In genomic region chr1:91478693-91479234, GRCh38 we compare ENCODE assay signal across 27 cellular contexts. TPM values are rescaled to one million over a fixed set of nuclear protein-coding genes. Genes with fewer than 3 reads are reported as not detected.
A peak's percentile ranks its signal among the peaks of the same experiment; 100 is the strongest.
DNase-seq lines count a peak whose midpoint lies in the region; ATAC-seq, FAIRE-seq and TF ChIP-seq lines count a peak whose summit lies in the region.
"Had no signal": no experiment of that assay in that cellular context is flagged by ENCODE, and none has a peak within 500 bp of the region (broad histone marks: within the 10 kb centered on the region; RNA-seq: fewer than 3 reads in every experiment).

No MANE protein-coding gene starts in this region.

- TF ChIP-seq EP300 in HepG2 (IDR thresholded peaks at IDR 0.05; ENCODE audit: low read depth in 2 of 2, low read length in 2 of 2) (no peak), HepG2 (CRISPR knock-in tag; IDR thresholded peaks at IDR 0.05; ENCODE audit: borderline replicate concordance) (no peak)

- H3K27me3 Mint-ChIP-seq in astrocyte (ENCODE audit: low read depth, unreplicated experiment) = no peaks in the 10 kb centered on the region

- TF ChIP-seq POLR2A in HepG2 (IDR thresholded peaks at IDR 0.05; ENCODE audit: insufficient read depth in 1 of 2, low read depth in 2 of 2, low read length in 2 of 2) (no peak), right lobe of liver (IDR thresholded peaks at IDR 0.05) (no peak)

- H3K79me2 ChIP-seq in HepG2 (ENCODE audit: insufficient read depth, low read length) (no peaks in the 10 kb centered on the region), astrocyte (ENCODE audit: insufficient read depth, low read length) (no peaks in the 10 kb centered on the region), fibroblast of lung (ENCODE audit: control insufficient read depth, insufficient read depth, low read length) (no peaks in the 10 kb centered on the region)

- H3K4me3 Mint-ChIP-seq in astrocyte (ENCODE audit: unreplicated experiment) = no peak overlapping the region
- H3K4me3 Mint-ChIP-seq: CD4-positive, alpha-beta memory T cell had no signal

- H4K20me1 ChIP-seq in HepG2 (ENCODE audit: insufficient read depth, low read length) = no peaks in the 10 kb centered on the region
- H4K20me1 ChIP-seq in astrocyte (ENCODE audit: insufficient read depth, low read length) = no peaks in the 10 kb centered on the region
- no peaks in the 10 kb centered on the region for H4K20me1 ChIP-seq in fibroblast of lung (ENCODE audit: control insufficient read depth, extremely low read depth, insufficient read depth, low read length)
- H4K20me1 ChIP-seq: BLaER1 treated with 17β-estradiol and CSF1 and Interleukin-3, amounts not matched to agents 10 nM and 100 nM had no signal

- H3K4me3 ChIP-seq in HepG2 (replicated peaks in 1 of 3; ENCODE audit: insufficient read depth in 1 of 3, low read depth in 2 of 3, low read length in 3 of 3) (no peak overlapping the region), right lobe of liver (no peak overlapping the region), astrocyte (ENCODE audit: insufficient read depth, low read depth, low read length) (no peak overlapping the region), fibroblast of lung (replicated peaks in 1 of 4; ENCODE audit: control extremely low read depth in 1 of 4, insufficient read depth in 1 of 4, low read depth in 3 of 4, low read length in 4 of 4) (no peak overlapping the region)
- H3K4me3 ChIP-seq: BLaER1 treated with 17β-estradiol and CSF1 and Interleukin-3, amounts not matched to agents 10 nM and 100 nM; PC-9; SJSA1 had no signal

- FAIRE-seq in HepG2 (lab: Jason Lieb, UNC) (no peak), astrocyte (lab: Jason Lieb, UNC) (no peak)
- FAIRE-seq: GM12892, GM19239, HTR-8/SVneo had no signal

- POLR2A ChIA-PET in HepG2 (lab: Yijun Ruan, JAX) = no interaction called here

- CTCF ChIA-PET in HepG2 (lab: Yijun Ruan, JAX; ENCODE audit: low intra/inter-chr PET ratio, low total read pairs) = no interaction called here

- H3K9me3 Mint-ChIP-seq in astrocyte (ENCODE audit: unreplicated experiment) = no peaks in the 10 kb centered on the region

- ATAC-seq in HepG2 = no peak
- ATAC-seq in right lobe of liver = no peak
- no peak for ATAC-seq in GM21576 (IDR thresholded peaks at IDR 0.05; ENCODE audit: unreplicated experiment)
- ATAC-seq: HCT116 had no signal

- intact Hi-C loops in HepG2 (cut with micrococcal nuclease; ENCODE audit: unreplicated experiment) = no loop called here
- intact Hi-C loops in right lobe of liver (cut with DNase I) = no loop called here

- H3K4me2 ChIP-seq in HepG2 (ENCODE audit: low read depth, low read length) (no peak overlapping the region), astrocyte (ENCODE audit: low read length) (no peak overlapping the region), fibroblast of lung (ENCODE audit: extremely low read depth, insufficient read depth, low read length) (no peak overlapping the region)
- H3K4me2 ChIP-seq: BLaER1 treated with 17β-estradiol and CSF1 and Interleukin-3, amounts not matched to agents 10 nM and 100 nM; PC-9 had no signal

- no peak for DNase-seq in HepG2 (ENCODE audit: low spot score)
- no peak for DNase-seq in right lobe of liver
- peak; percentile 2 for DNase-seq in astrocyte (ENCODE audit: low read depth)
- DNase-seq in fibroblast of lung (ENCODE audit: low read depth in 2 of 2) = peak; percentile 3 to 10
- no peak for DNase-seq in HK-2 (ENCODE audit: unreplicated experiment)
- no peak for DNase-seq in epidermal melanocyte (ENCODE audit: insufficient read length, low spot score)
- DNase-seq: Caco-2; CD4-positive, alpha-beta memory T cell; DMS79 treated with DMSO at 0.1 percent for 48 hours; KG1; NCI-H1048; NCI-H1417 treated with DMSO at 0.1 percent for 48 hours; NCI-H187 treated with DMSO at 0.1 percent for 48 hours; NCI-H2171 treated with DMSO at 0.1 percent for 48 hours; NCI-H345; NCI-H510A treated with DMSO at 0.1 percent for 48 hours; NK-92 treated with Interleukin-12 subunit alpha and Interleukin-12 subunit beta, amount 100 ng/mL, for 24 hours; PC-9; Right ventricle myocardium superior; RPMI8226 had no signal

- H3K27ac Mint-ChIP-seq in astrocyte (ENCODE audit: unreplicated experiment) = no peak overlapping the region
- H3K27ac Mint-ChIP-seq: CD4-positive, alpha-beta memory T cell had no signal

- H3K27ac ChIP-seq in HepG2 (ENCODE audit: extremely low read length, insufficient read depth, low read length) (no peak overlapping the region), right lobe of liver (no peak overlapping the region), astrocyte (ENCODE audit: low read depth, low read length) (no peak overlapping the region), fibroblast of lung (ENCODE audit: insufficient read depth, low read length) (no peak overlapping the region)
- H3K27ac ChIP-seq: BLaER1 treated with 17β-estradiol and CSF1 and Interleukin-3, amounts not matched to agents 10 nM and 100 nM; PC-9; SJSA1 had no signal

- no peak for TF ChIP-seq RAD21 in HepG2 (CRISPR knock-in tag; IDR thresholded peaks at IDR 0.05)

- H3K9ac ChIP-seq in HepG2 (ENCODE audit: insufficient read depth, low read depth, low read length) (no peak overlapping the region), astrocyte (ENCODE audit: low read length) (no peak overlapping the region), fibroblast of lung (ENCODE audit: insufficient read depth, low read length) (no peak overlapping the region)
- H3K9ac ChIP-seq: BLaER1 treated with 17β-estradiol and CSF1 and Interleukin-3, amounts not matched to agents 10 nM and 100 nM had no signal

- no peak overlapping the region for H2AFZ ChIP-seq in HepG2 (ENCODE audit: low read length)
- H2AFZ ChIP-seq in astrocyte (ENCODE audit: low read depth, low read length) = no peak overlapping the region
- no peak overlapping the region for H2AFZ ChIP-seq in fibroblast of lung (ENCODE audit: low read length)
- H2AFZ ChIP-seq: PC-9 had no signal

- WGBS in HepG2 (ENCODE audit: low lambda C conversion rate) = 60% methylated on average over 2 of the region's 2 CpGs
- whole genome bisulfite sequencing in right lobe of liver (ENCODE audit: insufficient coverage, low coverage, low lambda C conversion rate, missing lambda C conversion rate) = 83% methylated on average over 1 of the region's 2 CpGs

- H3K4me1 ChIP-seq in HepG2 (ENCODE audit: insufficient read depth, low read length) (no peaks in the 10 kb centered on the region), right lobe of liver (no peaks in the 10 kb centered on the region), astrocyte (ENCODE audit: insufficient read depth, low read length) (no peaks in the 10 kb centered on the region), fibroblast of lung (ENCODE audit: control insufficient read depth, extremely low read depth, insufficient read depth, low read length) (no peaks in the 10 kb centered on the region)
- H3K4me1 ChIP-seq: BLaER1 treated with 17β-estradiol and CSF1 and Interleukin-3, amounts not matched to agents 10 nM and 100 nM; Caco-2; SJSA1 had no signal

- H3K36me3 ChIP-seq in HepG2 (replicated peaks in 1 of 2; ENCODE audit: control insufficient read depth in 1 of 2, insufficient read depth in 2 of 2, low read length in 2 of 2) (no peaks in the 10 kb centered on the region), right lobe of liver (no peaks in the 10 kb centered on the region), astrocyte (ENCODE audit: insufficient read depth, low read length) (no peaks in the 10 kb centered on the region), fibroblast of lung (ENCODE audit: control insufficient read depth, insufficient read depth, low read length) (no peaks in the 10 kb centered on the region)
- H3K36me3 ChIP-seq: BLaER1 treated with 17β-estradiol and CSF1 and Interleukin-3, amounts not matched to agents 10 nM and 100 nM; SJSA1 had no signal

- H3K27me3 ChIP-seq in HepG2 (ENCODE audit: control insufficient read depth in 1 of 2, insufficient read depth in 2 of 2, low read length in 2 of 2) = no peaks in the 10 kb centered on the region; a peak in 1 of 5 replicates
- H3K27me3 ChIP-seq in right lobe of liver = no peaks in the 10 kb centered on the region
- no peaks in the 10 kb centered on the region for H3K27me3 ChIP-seq in astrocyte (ENCODE audit: insufficient read depth, low read length)
- H3K27me3 ChIP-seq in fibroblast of lung (ENCODE audit: control insufficient read depth, insufficient read depth, low read length) = peaks cover 4% of the 10 kb centered on the region
- H3K27me3 ChIP-seq: BLaER1 treated with 17β-estradiol and CSF1 and Interleukin-3, amounts not matched to agents 10 nM and 100 nM; SJSA1 had no signal

- H3K9me3 ChIP-seq in HepG2 (ENCODE audit: low read length) (no peaks in the 10 kb centered on the region), right lobe of liver (no peaks in the 10 kb centered on the region), astrocyte (ENCODE audit: insufficient read depth, low read depth, low read length) (no peaks in the 10 kb centered on the region), fibroblast of lung (ENCODE audit: control insufficient read depth, insufficient read depth, low read depth, low read length) (no peaks in the 10 kb centered on the region)
- H3K9me3 ChIP-seq: Caco-2, SJSA1 had no signal

- no TSS peak for BruUV-seq in HepG2 (replicated peaks; lab: Mats Ljungman, UMichigan)

- TF ChIP-seq CTCF in HepG2 (CRISPR knock-in tag; IDR thresholded peaks at IDR 0.05) (no peak), right lobe of liver (IDR thresholded peaks at IDR 0.05) (no peak), astrocyte (IDR thresholded peaks at IDR 0.05; ENCODE audit: insufficient read depth, low read depth, low read length) (no peak), fibroblast of lung (conservative IDR thresholded peaks at IDR 0.05 in 1 of 2, IDR thresholded peaks at IDR 0.05 in 1 of 2; ENCODE audit: low read depth in 1 of 2, low read length in 2 of 2) (no peak)

- no peaks in the 10 kb centered on the region for H3K4me1 Mint-ChIP-seq in astrocyte (ENCODE audit: low read depth, unreplicated experiment)
- H3K4me1 Mint-ChIP-seq: CD4-positive, alpha-beta memory T cell had no signal

- in situ Hi-C loops in HepG2 (cut with HindIII; ENCODE audit: extremely low pct_ligation_motif_present, low pct_unique_long_range_greater_than_20kb) = no loop called here

- H3K36me3 Mint-ChIP-seq in astrocyte (ENCODE audit: low read depth, unreplicated experiment) = no peaks in the 10 kb centered on the region
- H3K36me3 Mint-ChIP-seq: CD4-positive, alpha-beta memory T cell had no signal

RNA-seq across cellular contexts. Expression of gene CDC7, which starts 21.9 kb away (rescaled TPM):
- 12.6 and 19.2 TPM in 2 replicates for total RNA-seq in HepG2 (2016; rRNA removed; fragmentation: Illumina TruSeq; extraction: Trizol)
- 8.9 and 13.3 TPM in 2 replicates for total RNA-seq in HepG2 (2016; cell fraction: cytosol; rRNA removed; fragmentation: Illumina TruSeq; extraction: Trizol; ENCODE audit: low read depth)
- 12.7 and 17.3 TPM in 2 replicates for total RNA-seq in HepG2 (2016; cell fraction: insoluble cytoplasmic fraction; rRNA removed; fragmentation: Illumina TruSeq; extraction: Trizol)
- 5.8 and 8.1 TPM in 2 replicates for total RNA-seq in HepG2 (2016; cell fraction: membrane; rRNA removed; fragmentation: Illumina TruSeq; extraction: Trizol)
- 12.3 and 15.6 TPM in 2 replicates for total RNA-seq in HepG2 (2016; cell fraction: nucleus; rRNA removed; fragmentation: Illumina TruSeq; extraction: Trizol)
- polyA plus RNA-seq in HepG2 (2011; rRNA removed) = 2.3 and 2.5 TPM in 2 replicates
- 1.0 and 1.2 TPM in 2 replicates for polyA plus RNA-seq in HepG2 (2011; cell fraction: cytosol; rRNA removed)
- polyA plus RNA-seq in HepG2 (2011; cell fraction: nucleus; rRNA removed) = 7.1 and 10.3 TPM in 2 replicates
- polyA plus RNA-seq in HepG2 (2012) = 2.8 and 3.6 TPM in 2 replicates
- 0.80 and 0.94 TPM in 2 replicates for polyA plus RNA-seq in HepG2 (2016; cell fraction: cytosol; fragmentation: Illumina TruSeq; extraction: Trizol; ENCODE audit: low read depth)
- polyA plus RNA-seq in HepG2 (2016; cell fraction: insoluble cytoplasmic fraction; fragmentation: Illumina TruSeq; extraction: Trizol; ENCODE audit: low read depth) = 12.3 and 12.4 TPM in 2 replicates
- polyA plus RNA-seq in HepG2 (2016; cell fraction: membrane; fragmentation: Illumina TruSeq; extraction: Trizol; ENCODE audit: low read depth) = 1.9 and 2.0 TPM in 2 replicates
- polyA plus RNA-seq in HepG2 (2016; cell fraction: nucleus; fragmentation: Illumina TruSeq; extraction: Trizol; ENCODE audit: insufficient read depth, low read depth) = 26.6 and 27.9 TPM in 2 replicates
- 2.2 and 24.5 TPM in 2 replicates for polyA minus RNA-seq in HepG2 (2011; rRNA and poly(A)+ RNA removed; ENCODE audit: low replicate concordance)
- polyA minus RNA-seq in HepG2 (2011; cell fraction: cytosol; rRNA and poly(A)+ RNA removed) = 4.2 and 5.4 TPM in 2 replicates
- 29.9 and 30.3 TPM in 2 replicates for polyA minus RNA-seq in HepG2 (2011; cell fraction: nucleus; rRNA and poly(A)+ RNA removed)
- total RNA-seq in right lobe of liver = 1 to 10 TPM in 3 of 6 experiments, under 1 TPM in 3; 0.24 to 2.2 (median 0.92) TPM
- total RNA-seq in astrocyte = 3.3 and 4.0 TPM in 2 replicates
- total RNA-seq in fibroblast of lung = 3.1 and 3.6 TPM in 2 replicates
- polyA plus RNA-seq in fibroblast of lung = 5.1 and 8.6 TPM in 2 replicates
- polyA plus RNA-seq in fibroblast of lung (2012) = 3.3 and 6.4 TPM in 2 replicates
- polyA minus RNA-seq in fibroblast of lung (ENCODE audit: low replicate concordance) = not detected in 2 replicates

Comparison
In these comparisons a context has a peak if more than half of its experiments do, and no peak if none do; other contexts are left out.
1. DNase-seq: peak in astrocyte (single experiment) and fibroblast of lung (2 of 2); none in HepG2 (single experiment), right lobe of liver (0 of 3), HK-2 (single experiment) and epidermal melanocyte (single experiment).